In genomic region chr20:57215826-57216471, GRCh38 we compare ENCODE assay signal across 23 cellular contexts. TPM values are rescaled to one million over a fixed set of nuclear protein-coding genes. Genes with fewer than 3 reads are reported as not detected.
"Had no signal": no experiment of that assay in that cellular context is flagged by ENCODE, and none has a peak within 500 bp of the region (broad histone marks: within the 10 kb centered on the region; RNA-seq: fewer than 3 reads in every experiment).

No MANE protein-coding gene starts in this region.

- H3K4me2 ChIP-seq: PC-9 had no signal

- H3K4me3 ChIP-seq: PC-9 had no signal

- ATAC-seq: activated T-helper 17 cell treated with anti-CD3 and anti-CD28 coated beads, Interleukin-2, amount 50 U/mL, for 72 hours; T-helper 17 cell had no signal

- DNase-seq: activated CD4-positive, alpha-beta memory T cell treated with anti-CD3 and anti-CD28 coated beads, Interleukin-2, amount 10 ng/mL, durations not matched to agents 7 days and 5 days; activated CD4-positive, alpha-beta T cell treated with anti-CD3 and anti-CD28 coated beads, Interleukin-2, amount 50 U/mL, for 1 hour; activated CD4-positive, CD25-positive, alpha-beta regulatory T cell; activated gamma-delta T cell; activated naive CD4-positive, alpha-beta T cell treated with anti-CD3 and anti-CD28 coated beads for 36 hours; activated naive CD8-positive, alpha-beta T cell treated with anti-CD3 and anti-CD28 coated beads for 36 hours; activated T-cell treated with anti-CD3 and anti-CD28 coated beads for 4 hours; activated T-cell treated with anti-CD3 and anti-CD28 coated beads, Interleukin-2, amount 50 U/mL, for 48 hours; anterior cingulate cortex; MM.1S; NCI-H1105 treated with DMSO at 0.1 percent for 48 hours; NCI-H1436 treated with DMSO at 0.1 percent for 48 hours; NCI-H187; NCI-H2081; NCI-H446; NCI-H524; PC-9; SIG-M5; T-helper 17 cell; T-helper 9 cell had no signal

- H2AFZ ChIP-seq: PC-9 had no signal

- H3K4me3 Mint-ChIP-seq: activated CD4-positive, alpha-beta memory T cell treated with anti-CD3 and anti-CD28 coated beads, Interleukin-2, amount 10 ng/mL, durations not matched to agents 7 days and 5 days; activated naive CD4-positive, alpha-beta T cell treated with anti-CD3 and anti-CD28 coated beads for 36 hours; activated naive CD8-positive, alpha-beta T cell treated with anti-CD3 and anti-CD28 coated beads for 36 hours; activated T-helper 17 cell treated with anti-CD3 and anti-CD28 coated beads, Interleukin-2, amount 50 U/mL, for 72 hours; T-helper 17 cell had no signal

- H3K27ac ChIP-seq: PC-9, VCaP had no signal

- H3K4me1 Mint-ChIP-seq: activated CD4-positive, alpha-beta memory T cell treated with anti-CD3 and anti-CD28 coated beads, Interleukin-2, amount 10 ng/mL, durations not matched to agents 7 days and 5 days; activated naive CD8-positive, alpha-beta T cell treated with anti-CD3 and anti-CD28 coated beads for 36 hours; activated T-helper 17 cell treated with anti-CD3 and anti-CD28 coated beads, Interleukin-2, amount 50 U/mL, for 72 hours; T-helper 17 cell had no signal

- H3K27ac Mint-ChIP-seq: activated CD4-positive, alpha-beta memory T cell treated with anti-CD3 and anti-CD28 coated beads, Interleukin-2, amount 10 ng/mL, durations not matched to agents 7 days and 5 days; activated naive CD4-positive, alpha-beta T cell treated with anti-CD3 and anti-CD28 coated beads for 36 hours; activated naive CD8-positive, alpha-beta T cell treated with anti-CD3 and anti-CD28 coated beads for 36 hours; activated T-helper 17 cell treated with anti-CD3 and anti-CD28 coated beads, Interleukin-2, amount 50 U/mL, for 72 hours; T-helper 17 cell had no signal

- H3K9me3 Mint-ChIP-seq: activated CD4-positive, alpha-beta memory T cell treated with anti-CD3 and anti-CD28 coated beads, Interleukin-2, amount 10 ng/mL, durations not matched to agents 7 days and 5 days; activated naive CD4-positive, alpha-beta T cell treated with anti-CD3 and anti-CD28 coated beads for 36 hours; activated naive CD8-positive, alpha-beta T cell treated with anti-CD3 and anti-CD28 coated beads for 36 hours; activated T-helper 17 cell treated with anti-CD3 and anti-CD28 coated beads, Interleukin-2, amount 50 U/mL, for 72 hours had no signal

- H3K36me3 Mint-ChIP-seq: activated naive CD8-positive, alpha-beta T cell treated with anti-CD3 and anti-CD28 coated beads for 36 hours had no signal

RNA-seq across cellular contexts. Expression of gene BMP7, which starts 50.5 kb away (rescaled TPM):
- total RNA-seq: activated CD4-positive, alpha-beta memory T cell treated with anti-CD3 and anti-CD28 coated beads, Interleukin-2, amount 10 ng/mL, durations not matched to agents 7 days and 5 days; activated CD8-positive, alpha-beta memory T cell treated with anti-CD3 and anti-CD28 coated beads for 36 hours; activated naive CD4-positive, alpha-beta T cell treated with anti-CD3 and anti-CD28 coated beads for 36 hours; activated naive CD8-positive, alpha-beta T cell treated with anti-CD3 and anti-CD28 coated beads for 36 hours; activated T-helper 17 cell treated with anti-CD3 and anti-CD28 coated beads, Interleukin-2, amount 50 U/mL, for 72 hours; T-helper 17 cell had no signal
